ENCODE assay signal across 29 cellular contexts in genomic region chr2:58010599-58010998, GRCh38.
"Had no signal": no experiment of that assay in that cellular context is flagged by ENCODE, and none has a peak within 500 bp of the region (broad histone marks: within the 10 kb centered on the region; RNA-seq: fewer than 3 reads in every experiment).

No MANE protein-coding gene starts in this region.

- H3K4me3 Mint-ChIP-seq: activated naive CD4-positive, alpha-beta T cell treated with anti-CD3 and anti-CD28 coated beads for 36 hours; activated naive CD8-positive, alpha-beta T cell treated with anti-CD3 and anti-CD28 coated beads for 36 hours; naive thymus-derived CD4-positive, alpha-beta T cell; stimulated activated naive B cell treated with anti-CD40 and anti-IgM and Interleukin-4, amounts not matched to agents 10 μg/mL and 1 μg/mL and 100 μg/mL, for 72 hours had no signal

- H3K36me3 ChIP-seq: adrenal gland, gastroesophageal sphincter, ovary, stomach, thyroid gland, upper lobe of left lung, vagina had no signal

- H3K4me3 ChIP-seq: adrenal gland, body of pancreas, gastroesophageal sphincter, ovary, stomach, thyroid gland, upper lobe of left lung, vagina had no signal

- DNase-seq: activated CD4-positive, alpha-beta T cell treated with anti-CD3 and anti-CD28 coated beads for 4 hours; activated CD4-positive, alpha-beta T cell treated with anti-CD3 and anti-CD28 coated beads, Interleukin-2, amount 50 U/mL, for 4 hours; activated CD4-positive, CD25-positive, alpha-beta regulatory T cell; activated effector memory CD4-positive, alpha-beta T cell treated with anti-CD3 and anti-CD28 coated beads, Interleukin-2, amount 50 U/mL, for 16 hours; activated naive CD4-positive, alpha-beta T cell treated with anti-CD3 and anti-CD28 coated beads for 36 hours; activated naive CD8-positive, alpha-beta T cell treated with anti-CD3 and anti-CD28 coated beads for 36 hours; adrenal gland; aorta; body of pancreas; effector CD8-positive, alpha-beta T cell; erythroblast; hippocampal formation; kidney; left colon; mammary epithelial cell; midbrain; naive thymus-derived CD4-positive, alpha-beta T cell; ovary; retina; stimulated activated CD4-positive, alpha-beta T cell treated with anti-CD3 and anti-CD28 coated beads, Interleukin-15, amount 100 ng/mL, for 24 hours; stimulated activated CD4-positive, alpha-beta T cell treated with anti-CD3 and anti-CD28 coated beads, Interleukin-2, amount 100 ng/mL, for 24 hours; stimulated activated naive B cell treated with anti-CD40 and anti-IgM and Interleukin-4, amounts not matched to agents 10 μg/mL and 1 μg/mL and 100 μg/mL, for 72 hours; stomach; thyroid gland; upper lobe of left lung had no signal

- H3K27ac ChIP-seq: adrenal gland, body of pancreas, gastroesophageal sphincter, ovary, stomach, thyroid gland, upper lobe of left lung, vagina had no signal

- H3K9me3 Mint-ChIP-seq: activated naive CD4-positive, alpha-beta T cell treated with anti-CD3 and anti-CD28 coated beads for 36 hours had no signal

- H3K36me3 Mint-ChIP-seq: activated naive CD8-positive, alpha-beta T cell treated with anti-CD3 and anti-CD28 coated beads for 36 hours had no signal

- H3K27ac Mint-ChIP-seq: activated naive CD4-positive, alpha-beta T cell treated with anti-CD3 and anti-CD28 coated beads for 36 hours; activated naive CD8-positive, alpha-beta T cell treated with anti-CD3 and anti-CD28 coated beads for 36 hours; naive thymus-derived CD4-positive, alpha-beta T cell; progenitor cell of endocrine pancreas; stimulated activated naive B cell treated with anti-CD40 and anti-IgM and Interleukin-4, amounts not matched to agents 10 μg/mL and 1 μg/mL and 100 μg/mL, for 72 hours had no signal

- ATAC-seq: body of pancreas; gastroesophageal sphincter; left colon; naive thymus-derived CD4-positive, alpha-beta T cell; stimulated activated naive B cell treated with anti-CD40 and anti-IgM and Interleukin-4, amounts not matched to agents 10 μg/mL and 1 μg/mL and 100 μg/mL, for 72 hours had no signal

- H3K4me1 ChIP-seq: adrenal gland, body of pancreas, gastroesophageal sphincter, stomach, thyroid gland, upper lobe of left lung, vagina had no signal

- H3K9me3 ChIP-seq: adrenal gland, body of pancreas, gastroesophageal sphincter, ovary, stomach, thyroid gland, upper lobe of left lung, vagina had no signal

- H3K4me1 Mint-ChIP-seq: activated naive CD8-positive, alpha-beta T cell treated with anti-CD3 and anti-CD28 coated beads for 36 hours had no signal

- H3K27me3 ChIP-seq: adrenal gland, body of pancreas, gastroesophageal sphincter, ovary, stomach, thyroid gland, upper lobe of left lung, vagina had no signal

- H3K27me3 Mint-ChIP-seq: activated naive CD8-positive, alpha-beta T cell treated with anti-CD3 and anti-CD28 coated beads for 36 hours; naive thymus-derived CD4-positive, alpha-beta T cell; progenitor cell of endocrine pancreas; stimulated activated naive B cell treated with anti-CD40 and anti-IgM and Interleukin-4, amounts not matched to agents 10 μg/mL and 1 μg/mL and 100 μg/mL, for 72 hours had no signal

- FAIRE-seq: colon, kidney had no signal
